Comparison of ENCODE assay signal across 8 cellular contexts in genomic region chr3:14175383-14176037, GRCh38. TPM values are rescaled to one million over a fixed set of nuclear protein-coding genes. Genes with fewer than 3 reads are reported as not detected.
A peak's percentile ranks its signal among the peaks of the same experiment; 100 is the strongest.
DNase-seq lines count a peak whose midpoint lies in the region; ATAC-seq and TF ChIP-seq lines count a peak whose summit lies in the region.

No MANE protein-coding gene starts in this region.

- in situ Hi-C loops in GM13976 (cut with MboI; ENCODE audit: low sequenced_read_pairs, unreplicated experiment), result no loop called here

- peak; percentile 59 for DNase-seq in EH (ENCODE audit: low read depth)
- peak; percentile 57 for DNase-seq in HT1080 (ENCODE audit: low read depth)
- DNase-seq in activated CD4-positive, alpha-beta T cell treated with anti-CD3 and anti-CD28 coated beads, Interleukin-2, amount 50 U/mL, for 4 hours, result peak; percentile 11 to 17
- DNase-seq in kidney tubule cell (ENCODE audit: low spot score), result peak; percentile 13
- no peak for DNase-seq in omental fat pad (ENCODE audit: low spot score)
- no peak for DNase-seq in GM13976 (ENCODE audit: low spot score)
- no peak for DNase-seq in RKO (ENCODE audit: low spot score)
- DNase-seq in NCI-H510A treated with DMSO at 0.1 percent for 48 hours (lab: John Stamatoyannopoulos, UW), result no peak

- no peak for ATAC-seq in omental fat pad (ENCODE audit: low FRiP score)

- TF ChIP-seq CTCF in omental fat pad (IDR thresholded peaks at IDR 0.05) (no peak), GM13976 (IDR thresholded peaks at IDR 0.05; ENCODE audit: borderline replicate concordance, control extremely low read depth, extremely low read depth, insufficient read depth, missing control alignments) (no peak)

RNA-seq across cellular contexts. Expression of gene XPC, which starts 2.9 kb away (rescaled TPM):
- 35.0 and 36.2 TPM in 2 replicates for total RNA-seq in HT1080 (2014; rRNA removed; shearing (Covaris generic))
- polyA plus RNA-seq in HT1080 (2015; cell fraction: cytosol; rRNA removed), result 33.7 and 42.0 TPM in 2 replicates
- polyA plus RNA-seq in HT1080 (2015; cell fraction: nucleus; rRNA removed), result 101 and 107 TPM in 2 replicates
- total RNA-seq in omental fat pad, result 10 to 100 TPM; 26.5 to 47.8 (median 33.8) TPM

RNA-seq across cellular contexts. Expression of gene LSM3, which starts 3.1 kb away (rescaled TPM):
- 17.4 and 18.8 TPM in 2 replicates for total RNA-seq in HT1080 (2014; rRNA removed; shearing (Covaris generic))
- polyA plus RNA-seq in HT1080 (2015; cell fraction: cytosol; rRNA removed), result 20.8 and 22.0 TPM in 2 replicates
- polyA plus RNA-seq in HT1080 (2015; cell fraction: nucleus; rRNA removed), result 5.6 and 6.1 TPM in 2 replicates
- 10 to 100 TPM in 2 of 4 donors, 1 to 10 TPM in 2; 8.0 to 12.4 (median 10.9) TPM for total RNA-seq in omental fat pad

RNA-seq across cellular contexts. Expression of gene TMEM43, which starts 50.7 kb away (rescaled TPM):
- total RNA-seq in HT1080 (2014; rRNA removed; shearing (Covaris generic)), result 86.4 and 98.0 TPM in 2 replicates
- 68.4 and 85.1 TPM in 2 replicates for polyA plus RNA-seq in HT1080 (2015; cell fraction: cytosol; rRNA removed)
- 160 and 163 TPM in 2 replicates for polyA plus RNA-seq in HT1080 (2015; cell fraction: nucleus; rRNA removed)
- total RNA-seq in omental fat pad, result 100 to 1,000 TPM; 110 to 143 (median 140) TPM

RNA-seq across cellular contexts. Expression of gene CHCHD4, which starts 50.8 kb away (rescaled TPM):
- 39.7 and 46.1 TPM in 2 replicates for total RNA-seq in HT1080 (2014; rRNA removed; shearing (Covaris generic))
- polyA plus RNA-seq in HT1080 (2015; cell fraction: cytosol; rRNA removed), result 36.3 and 36.9 TPM in 2 replicates
- polyA plus RNA-seq in HT1080 (2015; cell fraction: nucleus; rRNA removed), result 13.3 and 14.8 TPM in 2 replicates
- total RNA-seq in omental fat pad, result 10 to 100 TPM; 11.4 to 19.1 (median 14.7) TPM

Comparison
In these comparisons a context has a peak if more than half of its experiments do, and no peak if none do; other contexts are left out.
1. DNase-seq: peak in EH (single experiment), HT1080 (single experiment), activated CD4-positive, alpha-beta T cell treated with anti-CD3 and anti-CD28 coated beads, Interleukin-2, amount 50 U/mL, for 4 hours (2 of 2) and kidney tubule cell (single experiment); none in omental fat pad (single experiment), GM13976 (single experiment), RKO (single experiment) and NCI-H510A treated with DMSO at 0.1 percent for 48 hours (single experiment).